ENCODE assay signal across 16 cellular contexts in the genomic region with DNA sequence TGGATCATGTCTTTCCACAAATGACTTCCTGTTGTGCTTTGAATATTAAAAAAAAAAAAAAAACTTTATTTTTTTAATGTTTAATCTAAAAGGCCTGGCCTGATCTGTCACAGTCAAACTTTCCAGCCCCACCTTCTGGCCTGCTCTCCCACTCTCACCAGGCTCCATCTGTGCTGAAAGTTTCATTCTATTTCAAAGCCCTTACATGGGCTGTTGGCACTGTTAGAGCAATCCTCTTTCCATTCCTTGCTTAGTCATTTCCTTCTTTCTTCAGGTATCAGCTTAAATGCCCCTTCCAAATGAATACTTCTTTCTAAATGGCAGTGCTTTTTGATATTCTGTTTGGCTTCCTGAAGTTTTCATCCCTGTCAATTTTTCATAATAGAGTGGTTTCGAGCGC.
"Had no signal": no experiment of that assay in that cellular context is flagged by ENCODE, and none has a peak within 500 bp of the region (broad histone marks: within the 10 kb centered on the region; RNA-seq: fewer than 3 reads in every experiment).

No MANE protein-coding gene starts in this region.

- DNase-seq: activated CD4-positive, CD25-positive, alpha-beta regulatory T cell treated with anti-CD3 and anti-CD28 coated beads, Interleukin-2, amount 50 U/mL, for 72 hours; activated naive CD4-positive, alpha-beta T cell; activated naive CD8-positive, alpha-beta T cell treated with anti-CD3 and anti-CD28 coated beads, Interleukin-2, amount 50 U/mL, for 24 hours; aorta; kidney; left ventricle myocardium superior; mesenchymal stem cell; nucleus accumbens; stimulated activated CD4-positive, alpha-beta T cell treated with anti-CD3 and anti-CD28 coated beads, Interleukin-15, amount 100 ng/mL, for 24 hours; stimulated activated CD4-positive, alpha-beta T cell treated with anti-CD3 and anti-CD28 coated beads, Interleukin-4, amount 100 ng/mL, for 1 hour; stimulated activated naive B cell treated with anti-CD40 and anti-IgM and Interleukin-4, amounts not matched to agents 10 μg/mL and 1 μg/mL and 100 μg/mL, for 72 hours; transverse colon had no signal

- H3K27me3 Mint-ChIP-seq: activated naive CD8-positive, alpha-beta T cell treated with anti-CD3 and anti-CD28 coated beads, Interleukin-2, amount 50 U/mL, for 24 hours; natural killer cell treated with Interleukin-12 subunit alpha and Interleukin-12 subunit beta and Interleukin-15 and Interleukin-18, amount 100 ng/mL, for 72 hours; stimulated activated naive B cell treated with anti-CD40 and anti-IgM and Interleukin-4, amounts not matched to agents 10 μg/mL and 1 μg/mL and 100 μg/mL, for 72 hours had no signal

- H3K27ac Mint-ChIP-seq: activated naive CD8-positive, alpha-beta T cell treated with anti-CD3 and anti-CD28 coated beads, Interleukin-2, amount 50 U/mL, for 24 hours; activated T-helper 1 cell treated with anti-CD3 and anti-CD28 coated beads, Interleukin-12 subunit alpha, Interleukin-12 subunit beta, Interleukin-2, Interleukin-4 antibody, amounts not matched to agents 30 ng/mL and 10 ng/mL and 1 ng/mL, durations not matched to agents 14 hours and 24 hours and 36 hours; natural killer cell treated with Interleukin-12 subunit alpha and Interleukin-12 subunit beta and Interleukin-15 and Interleukin-18, amount 100 ng/mL, for 72 hours; stimulated activated naive B cell treated with anti-CD40 and anti-IgM and Interleukin-4, amounts not matched to agents 10 μg/mL and 1 μg/mL and 100 μg/mL, for 72 hours; T-helper 2 cell treated with Interferon-gamma antibody and Interleukin-4, amounts not matched to agents 5 μg/mL and 100 μg/mL, for 36 hours had no signal

- H3K4me3 Mint-ChIP-seq: activated naive CD8-positive, alpha-beta T cell treated with anti-CD3 and anti-CD28 coated beads, Interleukin-2, amount 50 U/mL, for 24 hours; activated T-helper 1 cell treated with anti-CD3 and anti-CD28 coated beads, Interleukin-12 subunit alpha, Interleukin-12 subunit beta, Interleukin-2, Interleukin-4 antibody, amounts not matched to agents 30 ng/mL and 10 ng/mL and 1 ng/mL, durations not matched to agents 14 hours and 24 hours and 36 hours; natural killer cell treated with Interleukin-12 subunit alpha and Interleukin-12 subunit beta and Interleukin-15 and Interleukin-18, amount 100 ng/mL, for 72 hours; stimulated activated naive B cell treated with anti-CD40 and anti-IgM and Interleukin-4, amounts not matched to agents 10 μg/mL and 1 μg/mL and 100 μg/mL, for 72 hours; T-helper 2 cell treated with Interferon-gamma antibody and Interleukin-4, amounts not matched to agents 5 μg/mL and 100 μg/mL, for 36 hours had no signal

- H3K36me3 Mint-ChIP-seq: natural killer cell treated with Interleukin-12 subunit alpha and Interleukin-12 subunit beta and Interleukin-15 and Interleukin-18, amount 100 ng/mL, for 72 hours; stimulated activated naive B cell treated with anti-CD40 and anti-IgM and Interleukin-4, amounts not matched to agents 10 μg/mL and 1 μg/mL and 100 μg/mL, for 72 hours had no signal

- H3K4me1 Mint-ChIP-seq: activated naive CD8-positive, alpha-beta T cell treated with anti-CD3 and anti-CD28 coated beads, Interleukin-2, amount 50 U/mL, for 24 hours; stimulated activated naive B cell treated with anti-CD40 and anti-IgM and Interleukin-4, amounts not matched to agents 10 μg/mL and 1 μg/mL and 100 μg/mL, for 72 hours had no signal

- ATAC-seq: activated naive CD8-positive, alpha-beta T cell treated with anti-CD3 and anti-CD28 coated beads, Interleukin-2, amount 50 U/mL, for 24 hours; gastroesophageal sphincter; left ventricle myocardium superior; natural killer cell treated with Interleukin-12 subunit alpha and Interleukin-12 subunit beta and Interleukin-15 and Interleukin-18, amount 100 ng/mL, for 72 hours; stimulated activated naive B cell treated with anti-CD40 and anti-IgM and Interleukin-4, amounts not matched to agents 10 μg/mL and 1 μg/mL and 100 μg/mL, for 72 hours had no signal

- H3K9me3 Mint-ChIP-seq: activated naive CD8-positive, alpha-beta T cell treated with anti-CD3 and anti-CD28 coated beads, Interleukin-2, amount 50 U/mL, for 24 hours; activated T-helper 1 cell treated with anti-CD3 and anti-CD28 coated beads, Interleukin-12 subunit alpha, Interleukin-12 subunit beta, Interleukin-2, Interleukin-4 antibody, amounts not matched to agents 30 ng/mL and 10 ng/mL and 1 ng/mL, durations not matched to agents 14 hours and 24 hours and 36 hours had no signal
